Comparison of ENCODE assay signal across 8 cellular contexts in genomic region chr11:107576497-107577086, GRCh38. TPM values are rescaled to one million over a fixed set of nuclear protein-coding genes. Genes with fewer than 3 reads are reported as not detected.
DNase-seq lines count a peak whose midpoint lies in the region; ATAC-seq, FAIRE-seq and TF ChIP-seq lines count a peak whose summit lies in the region.

No MANE protein-coding gene starts in this region.

- no peak for FAIRE-seq in A549 (lab: Jason Lieb, UNC)
- FAIRE-seq in endometrium (lab: Jason Lieb, UNC) = peak; percentile 83

- no peak overlapping the region for H3K4me3 Mint-ChIP-seq in nephron progenitor cell

- peaks cover 4% of the 10 kb centered on the region for H3K9me3 Mint-ChIP-seq in nephron progenitor cell

- TF ChIP-seq CTCF in A549 (IDR thresholded peaks at IDR 0.05) (peak; percentile 74), GM06990 (IDR thresholded peaks at IDR 0.05; ENCODE audit: insufficient read depth, low read length, poor library complexity, severe bottlenecking) (peak; percentile 76), VCaP (conservative IDR thresholded peaks at IDR 0.05) (peak; percentile 89), nephron progenitor cell (IDR thresholded peaks at IDR 0.05) (peak; percentile 64)

- TF ChIP-seq RAD21 in A549 (conservative IDR thresholded peaks at IDR 0.05 in 1 of 2, IDR thresholded peaks at IDR 0.05 in 1 of 2) = peak; percentile 62 to 67

- H3K27ac ChIP-seq in A549 (no peak overlapping the region), VCaP (no peak overlapping the region)

- CTCF ChIA-PET in A549 (lab: Yijun Ruan, JAX) = interaction anchor here (0.7 to 6.6 kb wide), 16 partner anchors 10 to 322 kb away, joined by 3 to 61 read pairs (median 4); no protein-coding TSS in a partner anchor

- no peaks in the 10 kb centered on the region for H3K4me1 ChIP-seq in A549

- H3K4me3 ChIP-seq in A549 (no peak overlapping the region), GM06990 (replicated peaks; ENCODE audit: low read depth, low read length) (no peak overlapping the region)

- H3K27me3 Mint-ChIP-seq in nephron progenitor cell (ENCODE audit: low read depth, poor library complexity) = no peaks in the 10 kb centered on the region

- DNase-seq in A549 (ENCODE audit: low read depth in 1 of 2, low spot score in 1 of 2) (peak in 1 of 2 experiments; percentile 36), GM06990 (ENCODE audit: extremely low read depth, insufficient read length) (no peak), LoVo (ENCODE audit: low spot score) (peak; percentile 42), nephron progenitor cell (peak; percentile 59)

- no peak overlapping the region for H3K4me2 ChIP-seq in A549

- H3K36me3 ChIP-seq in GM06990 (ENCODE audit: control insufficient read depth, insufficient read depth, low read length) = no peaks in the 10 kb centered on the region

- no peaks in the 10 kb centered on the region for H3K36me3 Mint-ChIP-seq in nephron progenitor cell (ENCODE audit: low read depth)

- no peak for TF ChIP-seq POLR2A in A549 (IDR thresholded peaks at IDR 0.05; ENCODE audit: low read length)

- no peaks in the 10 kb centered on the region; the same call in 1 of the 2 replicates for H3K27me3 ChIP-seq in GM06990 (replicated peaks; ENCODE audit: control insufficient read depth, insufficient read depth, low read length)

- WGBS in A549 (ENCODE audit: missing lambda C conversion rate) = 0% methylated on average over 1 of the region's 1 CpG

- no peak overlapping the region for H3K27ac Mint-ChIP-seq in nephron progenitor cell

- ATAC-seq in A549 = peak in 1 of 2 experiments; percentile 61; a peak in 2 of 6 replicates
- ATAC-seq in GM19328 (IDR thresholded peaks at IDR 0.05; ENCODE audit: unreplicated experiment) = no peak
- no peak for ATAC-seq in GM19455 (IDR thresholded peaks at IDR 0.05; ENCODE audit: unreplicated experiment)

- POLR2A ChIA-PET in A549 (lab: Yijun Ruan, JAX) = no interaction called here

- no peaks in the 10 kb centered on the region for H3K4me1 Mint-ChIP-seq in nephron progenitor cell

- TF ChIP-seq EP300 in A549 (IDR thresholded peaks at IDR 0.05) = no peak

- no peaks in the 10 kb centered on the region for H3K9me3 ChIP-seq in A549

TF ChIP-seq in A549, 52 proteins besides CTCF, POLR2A, EP300 and RAD21:
- no peak for TF ChIP-seq ATOH8 (CRISPR knock-in tag; IDR thresholded peaks at IDR 0.05; ENCODE audit: low read depth)
- TF ChIP-seq SMC3 (IDR thresholded peaks at IDR 0.05) = peak; percentile 82

RNA-seq across cellular contexts. Expression of gene ALKBH8, which starts 11.1 kb away (rescaled TPM):
- polyA plus RNA-seq in A549 (2011; rRNA removed) (7.1 and 10.8 TPM in 2 replicates), A549 (2017; fragmentation: RNase III; extraction: RNeasy Plus Mini Kit Qiagen cat#74134 plus additional on column Dnase treatment) (6.5 to 7.7 TPM (median 7.6 TPM) in 3 replicates)
- 1.5 and 1.7 TPM in 2 replicates for polyA plus RNA-seq in A549 (2012; cell fraction: cytosol; rRNA removed)
- polyA plus RNA-seq in A549 (2012; cell fraction: nucleus; rRNA removed) = 0.85 and 1.5 TPM in 2 replicates
- 5.7 TPM in 2 replicates for polyA minus RNA-seq in A549 (2011; rRNA and poly(A)+ RNA removed)

RNA-seq across cellular contexts. Expression of gene ELMOD1, which starts 14.4 kb away (rescaled TPM):
- 0.04 and 0.09 TPM in 2 replicates for polyA plus RNA-seq in A549 (2011; rRNA removed)
- polyA plus RNA-seq in A549 (2012; cell fraction: cytosol; rRNA removed) = 0.03 and 0.07 TPM in 2 replicates
- 0.05 TPM in 1 of 2 replicates, not detected in the other for polyA plus RNA-seq in A549 (2012; cell fraction: nucleus; rRNA removed)
- 0.05 to 0.16 TPM (median 0.08 TPM) in 3 replicates for polyA plus RNA-seq in A549 (2017; fragmentation: RNase III; extraction: RNeasy Plus Mini Kit Qiagen cat#74134 plus additional on column Dnase treatment)
- polyA minus RNA-seq in A549 (2011; rRNA and poly(A)+ RNA removed) = not detected in 2 replicates
